ENCODE assay signal across 1 cellular context in the genomic region with DNA sequence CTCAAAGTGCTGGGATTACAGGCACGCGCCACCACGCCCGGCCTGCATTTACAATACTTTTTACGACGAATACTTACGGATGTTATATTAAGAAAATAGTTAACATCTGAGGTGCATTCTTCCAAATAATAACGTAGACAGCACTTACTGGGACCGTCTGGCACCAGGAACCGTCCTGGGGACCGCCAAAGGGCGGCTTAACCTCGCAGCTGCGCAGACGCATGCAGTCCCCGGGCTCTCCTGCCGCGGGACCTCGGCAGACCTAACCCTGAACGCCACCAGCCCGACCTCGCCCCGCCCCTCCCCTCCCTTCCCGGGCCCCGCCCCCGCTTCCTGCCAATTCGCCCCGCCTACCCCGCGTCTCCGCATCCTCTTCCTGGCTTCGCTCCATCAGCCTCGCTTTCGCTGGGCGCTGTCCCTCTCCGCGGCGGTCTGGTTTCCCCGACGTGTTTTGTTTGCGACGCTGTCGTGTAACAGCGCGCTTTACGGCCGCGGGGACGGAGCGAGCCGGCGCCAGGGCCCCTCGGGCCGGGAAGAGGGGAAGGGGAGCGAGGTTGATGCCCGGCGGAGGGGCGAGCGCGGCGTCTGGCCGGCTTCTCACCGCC.
A peak's percentile ranks its signal among the peaks of the same experiment; 100 is the strongest.
TF ChIP-seq lines count a peak whose summit lies in the region.

A gene (plus strand): TSS at position 479 of the 605 bp plus-strand sequence. CDS start 79 bp downstream, at position 558.

TF ChIP-seq in K562, 482 proteins besides CTCF, POLR2A, EP300 and RAD21 (continued from another document and continues in another):
- TF ChIP-seq, protein P1, sequence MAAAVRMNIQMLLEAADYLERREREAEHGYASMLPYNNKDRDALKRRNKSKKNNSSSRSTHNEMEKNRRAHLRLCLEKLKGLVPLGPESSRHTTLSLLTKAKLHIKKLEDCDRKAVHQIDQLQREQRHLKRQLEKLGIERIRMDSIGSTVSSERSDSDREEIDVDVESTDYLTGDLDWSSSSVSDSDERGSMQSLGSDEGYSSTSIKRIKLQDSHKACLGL (CRISPR knock-in tag; IDR thresholded peaks at IDR 0.05; ENCODE audit: borderline replicate concordance, poor library complexity, severe bottlenecking): no peak
- peak; percentile 32; the same call in 1 of the 2 replicates for TF ChIP-seq NCOR1 (IDR thresholded peaks at IDR 0.05)
- TF ChIP-seq C11orf30 (IDR thresholded peaks at IDR 0.05; ENCODE audit: low read depth): peak; percentile 52
- peak; percentile 24; the same call in 1 of the 2 replicates for TF ChIP-seq MYC (IDR thresholded peaks at IDR 0.05; ENCODE audit: low read depth, low read length)
- TF ChIP-seq MYC (CRISPR knock-in tag; IDR thresholded peaks at IDR 0.05; ENCODE audit: borderline replicate concordance, low read depth): no peak
- peak; percentile 22; the same call in 1 of the 2 replicates for TF ChIP-seq SOX6 (IDR thresholded peaks at IDR 0.05)
- TF ChIP-seq NBN (IDR thresholded peaks at IDR 0.05; ENCODE audit: low read depth): 0 out of 2 replicates have a peak, but pooled peaks have one; percentile 62
- TF ChIP-seq, protein P2, sequence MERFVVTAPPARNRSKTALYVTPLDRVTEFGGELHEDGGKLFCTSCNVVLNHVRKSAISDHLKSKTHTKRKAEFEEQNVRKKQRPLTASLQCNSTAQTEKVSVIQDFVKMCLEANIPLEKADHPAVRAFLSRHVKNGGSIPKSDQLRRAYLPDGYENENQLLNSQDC (CRISPR knock-in tag; IDR thresholded peaks at IDR 0.05): 0 out of 2 replicates have a peak, but pooled peaks have one; percentile 62
- peak; percentile 88 for TF ChIP-seq POLR2G (IDR thresholded peaks at IDR 0.05; ENCODE audit: low read depth, low read length)
- TF ChIP-seq, protein P3, sequence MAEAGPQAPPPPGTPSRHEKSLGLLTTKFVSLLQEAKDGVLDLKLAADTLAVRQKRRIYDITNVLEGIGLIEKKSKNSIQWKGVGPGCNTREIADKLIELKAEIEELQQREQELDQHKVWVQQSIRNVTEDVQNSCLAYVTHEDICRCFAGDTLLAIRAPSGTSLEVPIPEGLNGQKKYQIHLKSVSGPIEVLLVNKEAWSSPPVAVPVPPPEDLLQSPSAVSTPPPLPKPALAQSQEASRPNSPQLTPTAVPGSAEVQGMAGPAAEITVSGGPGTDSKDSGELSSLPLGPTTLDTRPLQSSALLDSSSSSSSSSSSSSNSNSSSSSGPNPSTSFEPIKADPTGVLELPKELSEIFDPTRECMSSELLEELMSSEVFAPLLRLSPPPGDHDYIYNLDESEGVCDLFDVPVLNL (CRISPR knock-in tag; IDR thresholded peaks at IDR 0.05; ENCODE audit: low read depth): no peak
- no peak for TF ChIP-seq ZNF717 (CRISPR knock-in tag; IDR thresholded peaks at IDR 0.05)
- TF ChIP-seq CREB1 (IDR thresholded peaks at IDR 0.05): peak; percentile 88
- TF ChIP-seq CREB1 (CRISPR knock-in tag; IDR thresholded peaks at IDR 0.05): peak; percentile 32; the same call in 1 of the 2 replicates
- TF ChIP-seq POLR2B (IDR thresholded peaks at IDR 0.05; ENCODE audit: low read depth, partially characterized antibody): peak; percentile 89
- TF ChIP-seq TCF7L2 (IDR thresholded peaks at IDR 0.05; ENCODE audit: low read depth, low read length): no peak
- peak; percentile 92 for TF ChIP-seq L3MBTL2 (IDR thresholded peaks at IDR 0.05)
- TF ChIP-seq GABPA (tag; conservative IDR thresholded peaks at IDR 0.05; ENCODE audit: low read depth): peak; percentile 79
- TF ChIP-seq, protein P4, sequence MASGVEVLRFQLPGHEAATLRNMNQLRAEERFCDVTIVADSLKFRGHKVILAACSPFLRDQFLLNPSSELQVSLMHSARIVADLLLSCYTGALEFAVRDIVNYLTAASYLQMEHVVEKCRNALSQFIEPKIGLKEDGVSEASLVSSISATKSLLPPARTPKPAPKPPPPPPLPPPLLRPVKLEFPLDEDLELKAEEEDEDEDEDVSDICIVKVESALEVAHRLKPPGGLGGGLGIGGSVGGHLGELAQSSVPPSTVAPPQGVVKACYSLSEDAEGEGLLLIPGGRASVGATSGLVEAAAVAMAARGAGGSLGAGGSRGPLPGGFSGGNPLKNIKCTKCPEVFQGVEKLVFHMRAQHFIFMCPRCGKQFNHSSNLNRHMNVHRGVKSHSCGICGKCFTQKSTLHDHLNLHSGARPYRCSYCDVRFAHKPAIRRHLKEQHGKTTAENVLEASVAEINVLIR (CRISPR knock-in tag; IDR thresholded peaks at IDR 0.05): no peak
- TF ChIP-seq, protein P5, sequence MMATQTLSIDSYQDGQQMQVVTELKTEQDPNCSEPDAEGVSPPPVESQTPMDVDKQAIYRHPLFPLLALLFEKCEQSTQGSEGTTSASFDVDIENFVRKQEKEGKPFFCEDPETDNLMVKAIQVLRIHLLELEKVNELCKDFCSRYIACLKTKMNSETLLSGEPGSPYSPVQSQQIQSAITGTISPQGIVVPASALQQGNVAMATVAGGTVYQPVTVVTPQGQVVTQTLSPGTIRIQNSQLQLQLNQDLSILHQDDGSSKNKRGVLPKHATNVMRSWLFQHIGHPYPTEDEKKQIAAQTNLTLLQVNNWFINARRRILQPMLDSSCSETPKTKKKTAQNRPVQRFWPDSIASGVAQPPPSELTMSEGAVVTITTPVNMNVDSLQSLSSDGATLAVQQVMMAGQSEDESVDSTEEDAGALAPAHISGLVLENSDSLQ (IDR thresholded peaks at IDR 0.05): peak; percentile 80
- no peak for TF ChIP-seq FIP1L1 (IDR thresholded peaks at IDR 0.05; ENCODE audit: low read depth, low read length, poor library complexity, severe bottlenecking)
- TF ChIP-seq TBP (optimal IDR thresholded peaks at IDR 0.05; ENCODE audit: low read depth, low read length): peak; percentile 56
- TF ChIP-seq YY1 (IDR thresholded peaks at IDR 0.05; ENCODE audit: borderline replicate concordance in 1 of 3, control insufficient read depth in 1 of 3, extremely low read depth in 1 of 3, insufficient read depth in 3 of 3, insufficient read length in 1 of 3, insufficient replicate concordance in 2 of 3, low read depth in 1 of 3, low read length in 2 of 3): peak in 1 of 3 experiments; percentile 21
- TF ChIP-seq ZFP36 (IDR thresholded peaks at IDR 0.05; ENCODE audit: low read depth, low read length, partially characterized antibody): peak; percentile 9
- TF ChIP-seq, protein P6, sequence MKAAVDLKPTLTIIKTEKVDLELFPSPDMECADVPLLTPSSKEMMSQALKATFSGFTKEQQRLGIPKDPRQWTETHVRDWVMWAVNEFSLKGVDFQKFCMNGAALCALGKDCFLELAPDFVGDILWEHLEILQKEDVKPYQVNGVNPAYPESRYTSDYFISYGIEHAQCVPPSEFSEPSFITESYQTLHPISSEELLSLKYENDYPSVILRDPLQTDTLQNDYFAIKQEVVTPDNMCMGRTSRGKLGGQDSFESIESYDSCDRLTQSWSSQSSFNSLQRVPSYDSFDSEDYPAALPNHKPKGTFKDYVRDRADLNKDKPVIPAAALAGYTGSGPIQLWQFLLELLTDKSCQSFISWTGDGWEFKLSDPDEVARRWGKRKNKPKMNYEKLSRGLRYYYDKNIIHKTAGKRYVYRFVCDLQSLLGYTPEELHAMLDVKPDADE (conservative IDR thresholded peaks at IDR 0.05; ENCODE audit: control insufficient read depth, low read depth, low read length): 0 out of 2 replicates have a peak, but pooled peaks have one; percentile 16
- TF ChIP-seq, protein P7, sequence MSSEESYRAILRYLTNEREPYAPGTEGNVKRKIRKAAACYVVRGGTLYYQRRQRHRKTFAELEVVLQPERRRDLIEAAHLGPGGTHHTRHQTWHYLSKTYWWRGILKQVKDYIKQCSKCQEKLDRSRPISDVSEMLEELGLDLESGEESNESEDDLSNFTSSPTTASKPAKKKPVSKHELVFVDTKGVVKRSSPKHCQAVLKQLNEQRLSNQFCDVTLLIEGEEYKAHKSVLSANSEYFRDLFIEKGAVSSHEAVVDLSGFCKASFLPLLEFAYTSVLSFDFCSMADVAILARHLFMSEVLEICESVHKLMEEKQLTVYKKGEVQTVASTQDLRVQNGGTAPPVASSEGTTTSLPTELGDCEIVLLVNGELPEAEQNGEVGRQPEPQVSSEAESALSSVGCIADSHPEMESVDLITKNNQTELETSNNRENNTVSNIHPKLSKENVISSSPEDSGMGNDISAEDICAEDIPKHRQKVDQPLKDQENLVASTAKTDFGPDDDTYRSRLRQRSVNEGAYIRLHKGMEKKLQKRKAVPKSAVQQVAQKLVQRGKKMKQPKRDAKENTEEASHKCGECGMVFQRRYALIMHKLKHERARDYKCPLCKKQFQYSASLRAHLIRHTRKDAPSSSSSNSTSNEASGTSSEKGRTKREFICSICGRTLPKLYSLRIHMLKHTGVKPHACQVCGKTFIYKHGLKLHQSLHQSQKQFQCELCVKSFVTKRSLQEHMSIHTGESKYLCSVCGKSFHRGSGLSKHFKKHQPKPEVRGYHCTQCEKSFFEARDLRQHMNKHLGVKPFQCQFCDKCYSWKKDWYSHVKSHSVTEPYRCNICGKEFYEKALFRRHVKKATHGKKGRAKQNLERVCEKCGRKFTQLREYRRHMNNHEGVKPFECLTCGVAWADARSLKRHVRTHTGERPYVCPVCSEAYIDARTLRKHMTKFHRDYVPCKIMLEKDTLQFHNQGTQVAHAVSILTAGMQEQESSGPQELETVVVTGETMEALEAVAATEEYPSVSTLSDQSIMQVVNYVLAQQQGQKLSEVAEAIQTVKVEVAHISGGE (CRISPR knock-in tag; IDR thresholded peaks at IDR 0.05): peak in 1 of 3 experiments; percentile 91; a peak in 3 of 6 replicates
- TF ChIP-seq, protein P8, sequence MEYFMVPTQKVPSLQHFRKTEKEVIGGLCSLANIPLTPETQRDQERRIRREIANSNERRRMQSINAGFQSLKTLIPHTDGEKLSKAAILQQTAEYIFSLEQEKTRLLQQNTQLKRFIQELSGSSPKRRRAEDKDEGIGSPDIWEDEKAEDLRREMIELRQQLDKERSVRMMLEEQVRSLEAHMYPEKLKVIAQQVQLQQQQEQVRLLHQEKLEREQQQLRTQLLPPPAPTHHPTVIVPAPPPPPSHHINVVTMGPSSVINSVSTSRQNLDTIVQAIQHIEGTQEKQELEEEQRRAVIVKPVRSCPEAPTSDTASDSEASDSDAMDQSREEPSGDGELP (CRISPR knock-in tag; IDR thresholded peaks at IDR 0.05; ENCODE audit: borderline replicate concordance): no peak; the same call in 1 of the 2 replicates
- TF ChIP-seq NCOA6 (IDR thresholded peaks at IDR 0.05): peak; percentile 88
- peak in 1 of 2 experiments; percentile 56; a peak in 1 of 4 replicates for TF ChIP-seq ARNT (IDR thresholded peaks at IDR 0.05)
- TF ChIP-seq CBX3 (IDR thresholded peaks at IDR 0.05; ENCODE audit: borderline replicate concordance in 1 of 2, low read length in 2 of 2): peak in 1 of 2 experiments; percentile 53; a peak in 1 of 3 replicates
- TF ChIP-seq JUND (IDR thresholded peaks at IDR 0.05; ENCODE audit: borderline replicate concordance, low read depth, low read length): peak; percentile 44; the same call in 1 of the 2 replicates
- TF ChIP-seq JUND (tag; IDR thresholded peaks at IDR 0.05; ENCODE audit: borderline replicate concordance, low read depth, low read length): no peak; the same call in 2 of the 3 replicates
- peak in 1 of 2 experiments; percentile 59; a peak in 2 of 4 replicates for TF ChIP-seq MAZ (CRISPR knock-in tag; conservative IDR thresholded peaks at IDR 0.05 in 1 of 2, IDR thresholded peaks at IDR 0.05 in 1 of 2)
- TF ChIP-seq, protein P9, sequence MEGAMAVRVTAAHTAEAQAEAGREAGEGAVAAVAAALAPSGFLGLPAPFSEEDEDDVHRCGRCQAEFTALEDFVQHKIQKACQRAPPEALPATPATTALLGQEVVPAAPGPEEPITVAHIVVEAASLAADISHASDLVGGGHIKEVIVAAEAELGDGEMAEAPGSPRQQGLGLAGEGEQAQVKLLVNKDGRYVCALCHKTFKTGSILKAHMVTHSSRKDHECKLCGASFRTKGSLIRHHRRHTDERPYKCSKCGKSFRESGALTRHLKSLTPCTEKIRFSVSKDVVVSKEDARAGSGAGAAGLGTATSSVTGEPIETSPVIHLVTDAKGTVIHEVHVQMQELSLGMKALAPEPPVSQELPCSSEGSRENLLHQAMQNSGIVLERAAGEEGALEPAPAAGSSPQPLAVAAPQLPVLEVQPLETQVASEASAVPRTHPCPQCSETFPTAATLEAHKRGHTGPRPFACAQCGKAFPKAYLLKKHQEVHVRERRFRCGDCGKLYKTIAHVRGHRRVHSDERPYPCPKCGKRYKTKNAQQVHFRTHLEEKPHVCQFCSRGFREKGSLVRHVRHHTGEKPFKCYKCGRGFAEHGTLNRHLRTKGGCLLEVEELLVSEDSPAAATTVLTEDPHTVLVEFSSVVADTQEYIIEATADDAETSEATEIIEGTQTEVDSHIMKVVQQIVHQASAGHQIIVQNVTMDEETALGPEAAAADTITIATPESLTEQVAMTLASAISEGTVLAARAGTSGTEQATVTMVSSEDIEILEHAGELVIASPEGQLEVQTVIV (CRISPR knock-in tag; IDR thresholded peaks at IDR 0.05; ENCODE audit: borderline replicate concordance): peak; percentile 99
- no peak for TF ChIP-seq SETDB1 (IDR thresholded peaks at IDR 0.05; ENCODE audit: low read length)
- TF ChIP-seq TEAD1 (CRISPR knock-in tag; IDR thresholded peaks at IDR 0.05): peak in 1 of 2 experiments; percentile 84; a peak in 1 of 4 replicates
- peak; percentile 13 for TF ChIP-seq RNF2 (IDR thresholded peaks at IDR 0.05)
- TF ChIP-seq, protein P10, sequence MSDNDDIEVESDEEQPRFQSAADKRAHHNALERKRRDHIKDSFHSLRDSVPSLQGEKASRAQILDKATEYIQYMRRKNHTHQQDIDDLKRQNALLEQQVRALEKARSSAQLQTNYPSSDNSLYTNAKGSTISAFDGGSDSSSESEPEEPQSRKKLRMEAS (CRISPR knock-in tag; IDR thresholded peaks at IDR 0.05): peak; percentile 75
- TF ChIP-seq MEIS2 (IDR thresholded peaks at IDR 0.05; ENCODE audit: partially characterized antibody): peak; percentile 39
- peak; percentile 34 to 84; a peak in 3 of 4 replicates for TF ChIP-seq FOXK2 (conservative IDR thresholded peaks at IDR 0.05 in 1 of 2, IDR thresholded peaks at IDR 0.05 in 1 of 2; ENCODE audit: low read depth in 2 of 2)
- TF ChIP-seq ATF7 (IDR thresholded peaks at IDR 0.05): 0 out of 2 replicates have a peak, but pooled peaks have one; percentile 10
- TF ChIP-seq ZKSCAN8 (CRISPR knock-in tag; IDR thresholded peaks at IDR 0.05): no peak
- peak; percentile 57 for TF ChIP-seq CTBP1 (IDR thresholded peaks at IDR 0.05; ENCODE audit: borderline replicate concordance)
- no peak for TF ChIP-seq PCBP2 (IDR thresholded peaks at IDR 0.05; ENCODE audit: low read depth, low read length, poor library complexity, severe bottlenecking)
